In genomic region chr12:131711551-131712205, GRCh38 we compare ENCODE assay signal across 8 cellular contexts. TPM values are rescaled to one million over a fixed set of nuclear protein-coding genes. Genes with fewer than 3 reads are reported as not detected.
A peak's percentile ranks its signal among the peaks of the same experiment; 100 is the strongest.
DNase-seq lines count a peak whose midpoint lies in the region; TF ChIP-seq lines count a peak whose summit lies in the region.

No MANE protein-coding gene starts in this region.

- 0 out of 2 replicates have a peak, but pooled peaks cover 2% of the 10 kb centered on the region for H3F3A ChIP-seq in SU-DHL-6 (ENCODE audit: insufficient read depth)

- H3K27me3 ChIP-seq in SU-DHL-6 (ENCODE audit: low read length) (no peaks in the 10 kb centered on the region), skeletal muscle tissue (ENCODE audit: control insufficient read depth in 3 of 3, insufficient read depth in 3 of 3, low read length in 3 of 3) (no peaks in the 10 kb centered on the region)

- peaks cover 14% of the 10 kb centered on the region for H3K36me3 ChIP-seq in SU-DHL-6 (ENCODE audit: low read length)
- peaks cover 16 to 28% (median 27%) of the 10 kb centered on the region in 3 donors for H3K36me3 ChIP-seq in skeletal muscle tissue (ENCODE audit: control insufficient read depth in 3 of 3, insufficient read depth in 3 of 3, low read length in 3 of 3)

- H2AFZ ChIP-seq in SU-DHL-6 (ENCODE audit: low read depth, low read length, severe bottlenecking): peak overlapping the region; percentile 70

- H3K4me1 ChIP-seq in skeletal muscle tissue (ENCODE audit: control insufficient read depth in 3 of 3, insufficient read depth in 3 of 3, low read length in 3 of 3): peaks cover 15 to 28% (median 17%) of the 10 kb centered on the region in 3 donors

- H3K9me3 ChIP-seq in SU-DHL-6 (ENCODE audit: insufficient read depth, low read length) (no peaks in the 10 kb centered on the region), skeletal muscle tissue (ENCODE audit: control insufficient read depth in 3 of 3, low read length in 3 of 3) (peaks cover 0 to 3% (median 2%) of the 10 kb centered on the region in 3 donors)

- H3K9ac ChIP-seq in SU-DHL-6 (ENCODE audit: low read length): peak overlapping the region; percentile 91
- peak overlapping the region; percentile 94 to 99 (median 95) for H3K9ac ChIP-seq in skeletal muscle tissue (ENCODE audit: low read depth in 1 of 3, low read length in 3 of 3)

- no peak overlapping the region for H3K27ac ChIP-seq in SU-DHL-6 (ENCODE audit: low read depth, low read length)
- H3K27ac ChIP-seq in skeletal muscle tissue (ENCODE audit: low read depth, low read length): peak overlapping the region; percentile 97

- peaks cover 32% of the 10 kb centered on the region for H3K79me2 ChIP-seq in SU-DHL-6 (ENCODE audit: insufficient read depth, low read length)

- H3K4me3 ChIP-seq in SU-DHL-6 (ENCODE audit: insufficient read depth, low read length, poor library complexity, severe bottlenecking): peak overlapping the region; percentile 98
- peak overlapping the region; percentile 79 to 100 for H3K4me3 ChIP-seq in foreskin fibroblast (ENCODE audit: low read depth in 1 of 2, low read length in 2 of 2)
- peak overlapping the region; percentile 94 to 100 (median 99) for H3K4me3 ChIP-seq in skeletal muscle tissue (ENCODE audit: low read length in 3 of 3)

- H4K20me1 ChIP-seq in SU-DHL-6 (ENCODE audit: low read depth, low read length): no peaks in the 10 kb centered on the region; the same call in 1 of the 2 replicates

- peak overlapping the region; percentile 85 for H3K4me2 ChIP-seq in SU-DHL-6 (ENCODE audit: low read depth, low read length, poor library complexity, severe bottlenecking)

- peak; percentile 18 for DNase-seq in DMS 273 (lab: John Stamatoyannopoulos, UW; ENCODE audit: unreplicated experiment)
- DNase-seq in DMS 273 treated with DMSO at 0.1 percent for 48 hours (lab: John Stamatoyannopoulos, UW): no peak
- DNase-seq in foreskin fibroblast: no peak
- DNase-seq in cerebellar cortex (ENCODE audit: low spot score): no peak
- DNase-seq in stimulated activated naive CD4-positive, alpha-beta T cell (lab: John Stamatoyannopoulos, UW): no peak
- DNase-seq in H4 (ENCODE audit: low spot score): no peak

- no peak for TF ChIP-seq CTCF in SU-DHL-6 (IDR thresholded peaks at IDR 0.05; ENCODE audit: insufficient read depth, low read length, poor library complexity, severe bottlenecking)
- no peak for TF ChIP-seq CTCF in foreskin fibroblast (IDR thresholded peaks at IDR 0.05; ENCODE audit: low read depth, low read length)

- no peaks in the 10 kb centered on the region for H3K9me2 ChIP-seq in SU-DHL-6 (replicated peaks; ENCODE audit: insufficient read depth, low read length)

RNA-seq across cellular contexts. Expression of gene SFSWAP, which starts 0.8 kb away (rescaled TPM):
- 17.7 TPM for total RNA-seq in skeletal muscle tissue
- 12.3 and 20.0 TPM in 2 replicates for total RNA-seq in H4 (2014; rRNA removed; shearing (Covaris generic))
